ENCODE assay signal across 10 cellular contexts in the genomic region with DNA sequence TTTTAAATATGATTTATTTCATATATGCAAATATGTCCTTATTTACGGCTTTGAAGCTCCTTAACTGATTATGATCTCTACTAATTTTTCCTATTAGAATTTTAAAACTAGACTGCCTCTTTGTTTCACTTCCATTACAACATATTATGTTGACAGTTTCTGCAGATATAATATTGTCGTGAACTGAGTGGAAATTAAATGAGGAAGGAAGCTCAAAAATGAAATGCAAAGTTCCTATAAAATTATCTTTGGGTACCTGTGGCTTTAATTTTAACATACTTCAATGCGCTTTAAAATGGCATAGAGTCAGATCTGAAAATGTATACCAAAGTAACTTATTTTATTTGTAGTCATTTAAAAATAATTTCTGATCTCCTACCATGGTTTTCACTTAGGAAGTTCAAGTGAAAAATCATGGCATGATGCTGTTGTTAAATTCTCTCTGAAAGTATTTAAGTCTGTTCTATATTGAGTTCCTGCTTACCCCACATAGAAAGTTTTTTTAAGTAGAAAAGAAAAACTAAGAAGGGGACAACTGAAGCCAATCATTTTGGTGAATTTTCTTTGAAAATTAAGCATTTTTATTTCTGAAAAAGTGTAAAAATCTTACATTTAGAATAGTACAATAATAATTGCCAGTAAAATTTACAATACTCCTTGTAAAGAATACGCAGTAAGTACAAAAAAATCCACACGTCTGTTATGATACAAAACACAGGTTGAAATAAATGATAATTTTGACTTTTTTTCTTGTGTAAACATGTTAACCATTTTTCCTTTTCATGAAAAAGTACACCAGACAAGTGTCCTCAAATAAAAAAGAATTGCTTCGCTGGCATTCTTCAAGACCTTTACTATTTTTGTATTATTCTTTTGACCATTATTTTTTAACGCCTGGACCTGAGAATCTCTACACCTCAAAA. TPM values are rescaled to one million over a fixed set of nuclear protein-coding genes. Genes with fewer than 3 reads are reported as not detected.
A peak's percentile ranks its signal among the peaks of the same experiment; 100 is the strongest.
DNase-seq lines count a peak whose midpoint lies in the region; ATAC-seq and TF ChIP-seq lines count a peak whose summit lies in the region.
"Had no signal": no experiment of that assay in that cellular context is flagged by ENCODE, and none has a peak within 500 bp of the region (broad histone marks: within the 10 kb centered on the region; RNA-seq: fewer than 3 reads in every experiment).

No MANE protein-coding gene starts in this region.

- no peak for TF ChIP-seq CTCF in CD14-positive monocyte (IDR thresholded peaks at IDR 0.05)
- no peak for TF ChIP-seq CTCF in LNCaP clone FGC (IDR thresholded peaks at IDR 0.05; ENCODE audit: control insufficient read depth, extremely low read depth, insufficient read depth)
- no peak for TF ChIP-seq CTCF in cardiac fibroblast (IDR thresholded peaks at IDR 0.05; ENCODE audit: low read depth, low read length)

- peaks cover 87 to 90% (median 90%) of the 10 kb centered on the region in 3 donors for H3K27me3 Mint-ChIP-seq in CD14-positive monocyte (ENCODE audit: low read depth in 3 of 3)
- H3K27me3 Mint-ChIP-seq in naive thymus-derived CD8-positive, alpha-beta T cell = peaks cover 46 to 75% (median 71%) of the 10 kb centered on the region in 5 donors

- H3K4me3 ChIP-seq in LNCaP clone FGC (ENCODE audit: low read depth, low read length) = peak overlapping the region; percentile 44
- H3K4me3 ChIP-seq in cardiac fibroblast (replicated peaks in 1 of 2; ENCODE audit: low read depth in 2 of 2, low read length in 2 of 2) = peak overlapping the region; percentile 46 to 56

- POLR2A ChIA-PET in naive thymus-derived CD8-positive, alpha-beta T cell (lab: Charles Lee) = no interaction called here

- peaks cover 25% of the 10 kb centered on the region for H3K4me1 Mint-ChIP-seq in CD14-positive monocyte
- H3K4me1 Mint-ChIP-seq in naive thymus-derived CD8-positive, alpha-beta T cell = peaks cover 4 to 20% (median 16%) of the 10 kb centered on the region in 4 donors

- peaks cover 3 to 50% (median 43%) of the 10 kb centered on the region in 7 donors for H3K9me3 Mint-ChIP-seq in CD14-positive monocyte
- H3K9me3 Mint-ChIP-seq in naive thymus-derived CD8-positive, alpha-beta T cell = peaks cover 0 to 29% (median 11%) of the 10 kb centered on the region in 9 donors

- peaks cover 15 to 23% of the 10 kb centered on the region in 2 donors for H3K36me3 Mint-ChIP-seq in CD14-positive monocyte
- H3K36me3 Mint-ChIP-seq in naive thymus-derived CD8-positive, alpha-beta T cell = peaks cover 0 to 20% (median 3%) of the 10 kb centered on the region in 3 donors

- ATAC-seq in naive thymus-derived CD8-positive, alpha-beta T cell = no peak

- DNase-seq in CD14-positive monocyte (ENCODE audit: low spot score) = no peak
- DNase-seq in LNCaP clone FGC (ENCODE audit: low read depth) = no peak
- no peak for DNase-seq in cardiac fibroblast (ENCODE audit: low read depth in 2 of 2)
- no peak for DNase-seq in naive thymus-derived CD8-positive, alpha-beta T cell
- DNase-seq in NCI-H1436 (lab: John Stamatoyannopoulos, UW) = no peak
- DNase-seq in activated effector memory CD4-positive, alpha-beta T cell treated with Interleukin-2 at 50 U/mL for 16 hours = no peak
- no peak for DNase-seq in mesenteric fat pad (ENCODE audit: low spot score)
- no peak for DNase-seq in cortex of kidney (lab: John Stamatoyannopoulos, UW)
- DNase-seq: activated CD4-positive, alpha-beta T cell treated with anti-CD3 and anti-CD28 coated beads, Interleukin-2, amount 50 U/mL, for 4 hours; NCI-H510A had no signal

- H3K27ac Mint-ChIP-seq in CD14-positive monocyte = no peak overlapping the region
- H3K27ac Mint-ChIP-seq in naive thymus-derived CD8-positive, alpha-beta T cell = no peak overlapping the region

- intact Hi-C loops in CD14-positive monocyte (cut with micrococcal nuclease) = no loop called here

- peak overlapping the region; percentile 77 to 89 for H3K4me3 Mint-ChIP-seq in CD14-positive monocyte
- peak overlapping the region; percentile 65 to 80 (median 73) for H3K4me3 Mint-ChIP-seq in naive thymus-derived CD8-positive, alpha-beta T cell

RNA-seq across cellular contexts. Expression of a gene that starts 2.6 kb away (rescaled TPM):
- not detected for polyA plus RNA-seq in CD14-positive monocyte
- not detected for total RNA-seq in naive thymus-derived CD8-positive, alpha-beta T cell
- not detected for polyA plus RNA-seq in naive thymus-derived CD8-positive, alpha-beta T cell
- total RNA-seq in mesenteric fat pad = 0.32 TPM

RNA-seq across cellular contexts. Expression of a gene that starts 52.3 kb away (rescaled TPM):
- 100 to 1,000 TPM; 512 to 559 TPM for polyA plus RNA-seq in CD14-positive monocyte
- 100 to 1,000 TPM; 697 to 751 TPM for total RNA-seq in naive thymus-derived CD8-positive, alpha-beta T cell
- 100 to 1,000 TPM; 812 to 913 (median 878) TPM for polyA plus RNA-seq in naive thymus-derived CD8-positive, alpha-beta T cell
- 445 TPM for total RNA-seq in mesenteric fat pad
